13 cellular contexts compared by ENCODE assay signal in genomic region chr3:150253622-150254021, GRCh38.
A peak's percentile ranks its signal among the peaks of the same experiment; 100 is the strongest.
DNase-seq lines count a peak whose midpoint lies in the region; ATAC-seq and TF ChIP-seq lines count a peak whose summit lies in the region.
"Had no signal": no experiment of that assay in that cellular context is flagged by ENCODE, and none has a peak within 500 bp of the region (broad histone marks: within the 10 kb centered on the region; RNA-seq: fewer than 3 reads in every experiment).

No MANE protein-coding gene starts in this region.

- no peaks in the 10 kb centered on the region for H3K27me3 Mint-ChIP-seq in type B pancreatic cell

- DNase-seq in DMS153 treated with DMSO at 0.1 percent for 48 hours (lab: John Stamatoyannopoulos, UW; ENCODE audit: unreplicated experiment) (peak; percentile 31), NCI-H1092 (lab: John Stamatoyannopoulos, UW) (peak; percentile 37), SHP77 treated with DMSO at 0.1 percent for 48 hours (lab: John Stamatoyannopoulos, UW) (peak; percentile 48), medulla oblongata (ENCODE audit: extremely low spot score) (peak; percentile 54), NCI-H128 (lab: John Stamatoyannopoulos, UW; ENCODE audit: unreplicated experiment) (no peak), type B pancreatic cell (ENCODE audit: extremely low spot score, unreplicated experiment) (no peak)
- DNase-seq: EL, foreskin melanocyte had no signal

- TF ChIP-seq CTCF in type B pancreatic cell (conservative IDR thresholded peaks at IDR 0.05) = no peak

- ATAC-seq in HG03469 (IDR thresholded peaks at IDR 0.05; ENCODE audit: unreplicated experiment) (no peak), GM21529 (IDR thresholded peaks at IDR 0.05; ENCODE audit: unreplicated experiment) (no peak)
- ATAC-seq: stimulated activated effector memory CD8-positive, alpha-beta T cell treated with anti-CD3 and anti-CD28 coated beads, Interleukin-12 subunit alpha, Interleukin-12 subunit beta, amount 100 ng/mL, for 72 hours had no signal

- no peaks in the 10 kb centered on the region for H3K36me3 Mint-ChIP-seq in type B pancreatic cell
- H3K36me3 Mint-ChIP-seq: stimulated activated effector memory CD8-positive, alpha-beta T cell treated with anti-CD3 and anti-CD28 coated beads, Interleukin-12 subunit alpha, Interleukin-12 subunit beta, amount 100 ng/mL, for 72 hours had no signal

- H3K4me1 Mint-ChIP-seq in type B pancreatic cell (ENCODE audit: unreplicated experiment) = peaks cover 36% of the 10 kb centered on the region
- H3K4me1 Mint-ChIP-seq: central memory CD8-positive, alpha-beta T cell; stimulated activated effector memory CD8-positive, alpha-beta T cell treated with anti-CD3 and anti-CD28 coated beads, Interleukin-12 subunit alpha, Interleukin-12 subunit beta, amount 100 ng/mL, for 72 hours had no signal

- no peak overlapping the region for H3K27ac Mint-ChIP-seq in type B pancreatic cell
- H3K27ac Mint-ChIP-seq: activated T-helper 1 cell treated with anti-CD3 and anti-CD28 coated beads, Interleukin-12 subunit alpha, Interleukin-12 subunit beta, Interleukin-2, Interleukin-4 antibody, amounts not matched to agents 30 ng/mL and 10 ng/mL and 1 ng/mL, durations not matched to agents 14 hours and 24 hours and 36 hours; stimulated activated effector memory CD8-positive, alpha-beta T cell treated with anti-CD3 and anti-CD28 coated beads, Interleukin-12 subunit alpha, Interleukin-12 subunit beta, amount 100 ng/mL, for 72 hours had no signal

- H3K4me3 Mint-ChIP-seq in type B pancreatic cell = no peak overlapping the region
- H3K4me3 Mint-ChIP-seq: activated T-helper 1 cell treated with anti-CD3 and anti-CD28 coated beads, Interleukin-12 subunit alpha, Interleukin-12 subunit beta, Interleukin-2, Interleukin-4 antibody, amounts not matched to agents 30 ng/mL and 10 ng/mL and 1 ng/mL, durations not matched to agents 14 hours and 24 hours and 36 hours; central memory CD8-positive, alpha-beta T cell; stimulated activated effector memory CD8-positive, alpha-beta T cell treated with anti-CD3 and anti-CD28 coated beads, Interleukin-12 subunit alpha, Interleukin-12 subunit beta, amount 100 ng/mL, for 72 hours had no signal

- H3K9me3 Mint-ChIP-seq in type B pancreatic cell = no peaks in the 10 kb centered on the region
- H3K9me3 Mint-ChIP-seq: activated T-helper 1 cell treated with anti-CD3 and anti-CD28 coated beads, Interleukin-12 subunit alpha, Interleukin-12 subunit beta, Interleukin-2, Interleukin-4 antibody, amounts not matched to agents 30 ng/mL and 10 ng/mL and 1 ng/mL, durations not matched to agents 14 hours and 24 hours and 36 hours; central memory CD8-positive, alpha-beta T cell; stimulated activated effector memory CD8-positive, alpha-beta T cell treated with anti-CD3 and anti-CD28 coated beads, Interleukin-12 subunit alpha, Interleukin-12 subunit beta, amount 100 ng/mL, for 72 hours had no signal

Comparison
In these comparisons a context has a peak if more than half of its experiments do, and no peak if none do; other contexts are left out.
1. DNase-seq: peak in DMS153 treated with DMSO at 0.1 percent for 48 hours (single experiment), NCI-H1092 (single experiment), SHP77 treated with DMSO at 0.1 percent for 48 hours (single experiment) and medulla oblongata (single experiment); none in NCI-H128 (single experiment) and type B pancreatic cell (single experiment).